ENCODE assay signal across 8 cellular contexts in genomic region chr1:178724734-178725602, GRCh38. TPM values are rescaled to one million over a fixed set of nuclear protein-coding genes. Genes with fewer than 3 reads are reported as not detected.
DNase-seq lines count a peak whose midpoint lies in the region; ATAC-seq and TF ChIP-seq lines count a peak whose summit lies in the region.

A gene with protein sequence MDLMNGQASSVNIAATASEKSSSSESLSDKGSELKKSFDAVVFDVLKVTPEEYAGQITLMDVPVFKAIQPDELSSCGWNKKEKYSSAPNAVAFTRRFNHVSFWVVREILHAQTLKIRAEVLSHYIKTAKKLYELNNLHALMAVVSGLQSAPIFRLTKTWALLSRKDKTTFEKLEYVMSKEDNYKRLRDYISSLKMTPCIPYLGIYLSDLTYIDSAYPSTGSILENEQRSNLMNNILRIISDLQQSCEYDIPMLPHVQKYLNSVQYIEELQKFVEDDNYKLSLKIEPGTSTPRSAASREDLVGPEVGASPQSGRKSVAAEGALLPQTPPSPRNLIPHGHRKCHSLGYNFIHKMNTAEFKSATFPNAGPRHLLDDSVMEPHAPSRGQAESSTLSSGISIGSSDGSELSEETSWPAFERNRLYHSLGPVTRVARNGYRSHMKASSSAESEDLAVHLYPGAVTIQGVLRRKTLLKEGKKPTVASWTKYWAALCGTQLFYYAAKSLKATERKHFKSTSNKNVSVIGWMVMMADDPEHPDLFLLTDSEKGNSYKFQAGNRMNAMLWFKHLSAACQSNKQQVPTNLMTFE (plus strand): TSS chr1:178725244. CDS start chr1:178776765, 51,521 bp downstream.

- no peaks in the 10 kb centered on the region for H3K9me3 ChIP-seq in adipocyte (ENCODE audit: control insufficient read depth, low read length)
- no peaks in the 10 kb centered on the region for H3K9me3 ChIP-seq in cardiac muscle cell (ENCODE audit: low read depth)
- H3K9me3 ChIP-seq in upper lobe of right lung: no peaks in the 10 kb centered on the region

- H3K4me1 ChIP-seq in adipocyte (ENCODE audit: control insufficient read depth, insufficient read depth, low read length) (peaks cover 26% of the 10 kb centered on the region), cardiac muscle cell (ENCODE audit: low read depth) (peaks cover 9% of the 10 kb centered on the region), upper lobe of right lung (no peaks in the 10 kb centered on the region)

- peak within 1 kb of the TSS; percentile 94 for H3K9ac ChIP-seq in adipocyte (ENCODE audit: low read length)

- no peak for TF ChIP-seq CTCF in cardiac muscle cell (IDR thresholded peaks at IDR 0.05; ENCODE audit: low read depth, low read length)
- no peak for TF ChIP-seq CTCF in upper lobe of right lung (IDR thresholded peaks at IDR 0.05)

- peak; percentile 56 for ATAC-seq in GM21786 (IDR thresholded peaks at IDR 0.05; ENCODE audit: unreplicated experiment)
- peak; percentile 94 for ATAC-seq in upper lobe of right lung

- no peaks in the 10 kb centered on the region for H3K36me3 ChIP-seq in adipocyte (ENCODE audit: control insufficient read depth, insufficient read depth, low read length, severe bottlenecking)
- H3K36me3 ChIP-seq in cardiac muscle cell: no peaks in the 10 kb centered on the region
- H3K36me3 ChIP-seq in upper lobe of right lung: no peaks in the 10 kb centered on the region

- H3K27ac ChIP-seq in cardiac muscle cell (peak within 1 kb of the TSS; percentile 94), upper lobe of right lung (peak within 1 kb of the TSS; percentile 67)

- H3K4me3 ChIP-seq in adipocyte (ENCODE audit: low read length) (peak within 1 kb of the TSS; percentile 97), cardiac muscle cell (peak within 1 kb of the TSS; percentile 94), upper lobe of right lung (peak within 1 kb of the TSS; percentile 79)

- H3K27me3 ChIP-seq in adipocyte (replicated peaks; ENCODE audit: control insufficient read depth, insufficient read depth, low read length): no peaks in the 10 kb centered on the region
- no peaks in the 10 kb centered on the region for H3K27me3 ChIP-seq in cardiac muscle cell
- no peaks in the 10 kb centered on the region for H3K27me3 ChIP-seq in upper lobe of right lung

- intact Hi-C loops in upper lobe of right lung (cut with DNase I): no loop called here

- DNase-seq in EL (peak; percentile 82), Kasumi-1 (lab: John Stamatoyannopoulos, UW) (peak; percentile 44 to 64), SKM-1 (lab: John Stamatoyannopoulos, UW; ENCODE audit: unreplicated experiment) (peak; percentile 69), adipocyte (ENCODE audit: low read depth) (peak; percentile 88), cardiac muscle cell (ENCODE audit: low read depth in 1 of 2, low spot score in 1 of 2) (peak; percentile 84 to 91), pons (ENCODE audit: low spot score) (peak; percentile 51), upper lobe of right lung (peak; percentile 82)

RNA-seq across cellular contexts. Expression of the gene that starts here (rescaled TPM):
- 27.3 and 49.5 TPM in 2 replicates for total RNA-seq in cardiac muscle cell
- polyA plus RNA-seq in cardiac muscle cell: 10.3 and 16.5 TPM in 2 replicates
- 5.3 TPM for total RNA-seq in upper lobe of right lung

Comparison
In these comparisons a context has a peak if more than half of its experiments do, and no peak if none do; other contexts are left out.
1. Peak in every context shown above with its lines: DNase-seq, ATAC-seq, H3K4me3 ChIP-seq and H3K27ac ChIP-seq.